9 cellular contexts compared by ENCODE assay signal in the genomic region with DNA sequence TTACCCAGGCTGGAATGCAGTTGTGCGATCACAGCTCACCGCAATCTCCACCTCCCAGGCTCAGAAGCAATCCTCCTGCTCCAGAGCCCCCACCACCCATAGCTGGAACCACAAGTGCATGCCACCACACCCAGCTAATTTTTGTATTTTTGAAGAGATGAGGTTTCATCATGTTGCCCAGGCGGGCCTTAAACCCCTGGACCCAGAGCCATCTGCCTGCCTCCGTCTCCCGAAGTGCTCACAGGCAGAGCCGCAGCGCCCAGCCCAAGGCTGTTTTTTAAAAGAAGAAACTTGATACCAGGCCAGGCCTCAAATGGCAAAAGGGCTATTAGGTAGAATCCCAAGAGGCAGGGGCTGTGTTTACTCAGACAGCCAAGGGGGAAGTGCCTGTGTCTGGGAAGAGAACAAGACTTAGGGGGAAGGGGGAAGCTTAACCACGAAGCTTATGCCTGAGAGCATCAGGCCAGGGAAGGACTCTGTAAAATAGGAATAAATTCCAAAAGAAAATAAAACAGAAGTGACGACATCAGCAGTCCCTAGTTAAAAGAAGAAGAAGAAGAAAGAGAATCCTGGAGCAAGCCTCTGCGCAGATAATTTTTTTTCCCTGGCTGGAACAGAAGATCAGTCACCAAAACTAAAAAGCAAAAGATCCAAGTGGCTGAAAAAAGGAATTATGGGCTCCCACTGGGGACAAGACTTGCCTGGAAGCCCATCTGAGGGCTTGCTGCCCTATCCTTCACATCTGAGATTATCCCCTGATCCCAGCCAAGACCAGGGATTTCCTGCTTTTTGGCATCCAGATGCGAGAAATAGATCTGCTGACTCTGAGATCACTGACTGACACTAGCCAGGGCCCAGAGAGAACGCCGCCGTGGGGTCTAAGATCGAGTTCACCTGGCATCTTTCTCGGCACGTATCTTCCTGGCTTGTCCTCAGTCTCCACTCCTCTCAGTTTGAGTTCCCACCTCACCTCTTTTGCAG.
DNase-seq lines count a peak whose midpoint lies in the region; ATAC-seq, FAIRE-seq and TF ChIP-seq lines count a peak whose summit lies in the region.
"Had no signal": no experiment of that assay in that cellular context is flagged by ENCODE, and none has a peak within 500 bp of the region (broad histone marks: within the 10 kb centered on the region; RNA-seq: fewer than 3 reads in every experiment).

No MANE protein-coding gene starts in this region.

- TF ChIP-seq CTCF in fibroblast of mammary gland (conservative IDR thresholded peaks at IDR 0.05; ENCODE audit: control insufficient read depth, insufficient read depth, low read depth, low read length) (no peak), pancreas (IDR thresholded peaks at IDR 0.05) (no peak), omental fat pad (IDR thresholded peaks at IDR 0.05) (no peak)

- no peaks in the 10 kb centered on the region for H3K4me1 ChIP-seq in pancreas

- 74 to 80% methylated on average over 17 of the region's 17 CpGs for WGBS in pancreas, 2 donors

- ATAC-seq in pancreas (peak in 3 of 4 donors; percentile 42 to 57 (median 54)), HG02798 (IDR thresholded peaks at IDR 0.05; ENCODE audit: poor library complexity, unreplicated experiment) (no peak), omental fat pad (ENCODE audit: low FRiP score) (no peak)

- intact Hi-C loops in pancreas (cut with DNase I) = no loop called here

- DNase-seq in Daoy (ENCODE audit: low read depth) (peak; percentile 78), NCI-H345 treated with DMSO at 0.1 percent for 48 hours (lab: John Stamatoyannopoulos, UW; ENCODE audit: unreplicated experiment) (peak; percentile 12), fibroblast of mammary gland (ENCODE audit: low read depth) (peak; percentile 64), pancreas (no peak), germinal center (ENCODE audit: low spot score) (no peak), Kasumi-1 (lab: John Stamatoyannopoulos, UW) (no peak), omental fat pad (ENCODE audit: low spot score) (no peak)

- H3K36me3 ChIP-seq in pancreas = no peaks in the 10 kb centered on the region

- H3K27me3 ChIP-seq in pancreas = no peaks in the 10 kb centered on the region

- no peak for FAIRE-seq in pancreas (lab: Jason Lieb, UNC)
- FAIRE-seq: G401.6 had no signal

- H3K9me3 ChIP-seq in pancreas = no peaks in the 10 kb centered on the region

- H3K4me3 ChIP-seq in fibroblast of mammary gland (ENCODE audit: control insufficient read depth, low read depth, low read length) (no peak overlapping the region), pancreas (no peak overlapping the region)

- no peak overlapping the region for H3K27ac ChIP-seq in pancreas

Comparison
In these comparisons a context has a peak if more than half of its experiments do, and no peak if none do; other contexts are left out.
1. DNase-seq: peak in Daoy (single experiment), NCI-H345 treated with DMSO at 0.1 percent for 48 hours (single experiment) and fibroblast of mammary gland (single experiment); none in pancreas (0 of 6), germinal center (single experiment), Kasumi-1 (0 of 2) and omental fat pad (single experiment).
2. ATAC-seq: peak in pancreas (3 of 4); none in HG02798 (single experiment) and omental fat pad (single experiment).